Comparison of ENCODE assay signal across 32 cellular contexts in genomic region chr2:120403676-120404075, GRCh38. TPM values are rescaled to one million over a fixed set of nuclear protein-coding genes. Genes with fewer than 3 reads are reported as not detected.
A peak's percentile ranks its signal among the peaks of the same experiment; 100 is the strongest.
DNase-seq lines count a peak whose midpoint lies in the region; ATAC-seq and TF ChIP-seq lines count a peak whose summit lies in the region.
"Had no signal": no experiment of that assay in that cellular context is flagged by ENCODE, and none has a peak within 500 bp of the region (broad histone marks: within the 10 kb centered on the region; RNA-seq: fewer than 3 reads in every experiment).

No MANE protein-coding gene starts in this region.

- BruUV-seq in Panc1 (replicated peaks; lab: Mats Ljungman, UMichigan) = no TSS peak

- DNase-seq in SIG-M5 treated with dmso at 0.1 percent for 504 hours (lab: John Stamatoyannopoulos, UW; ENCODE audit: unreplicated experiment) (peak; percentile 15), SIG-M5 (lab: John Stamatoyannopoulos, UW) (no peak), Panc1 (ENCODE audit: low read depth, low spot score) (no peak), glomerular visceral epithelial cell (ENCODE audit: extremely low spot score) (peak; percentile 27), upper lobe of left lung (no peak), GDM1 (lab: John Stamatoyannopoulos, UW) (no peak), hepatocyte (ENCODE audit: low spot score) (no peak)
- DNase-seq: activated B cell treated with CpG ODN at 0.5 μM for 24 hours; activated CD4-positive, alpha-beta T cell treated with anti-CD3 and anti-CD28 coated beads, Interleukin-2, amount 50 U/mL, for 4 hours; activated naive CD4-positive, alpha-beta T cell treated with Interleukin-2 at 50 U/mL for 16 hours; activated T-cell treated with anti-CD3 and anti-CD28 coated beads, Interleukin-2, amount 50 U/mL, for 72 hours; body of pancreas; CD4-positive, CD25-positive, alpha-beta regulatory T cell; GOT3; MV-4-11; naive B cell; NCI-H1436; NCI-H2081; NCI-H345; NCI-H748 treated with DMSO at 0.1 percent for 48 hours; RPMI8226; stimulated activated CD4-positive, alpha-beta T cell treated with anti-CD3 and anti-CD28 coated beads, Interleukin-12 subunit alpha, Interleukin-12 subunit beta, amount 100 ng/mL, for 4 hours; stimulated activated CD4-positive, alpha-beta T cell treated with anti-CD3 and anti-CD28 coated beads, Interleukin-2, amount 100 ng/mL, for 48 hours; T-helper 1 cell had no signal

- H2AFZ ChIP-seq in hepatocyte = no peak overlapping the region

- no peaks in the 10 kb centered on the region for H3K9me3 ChIP-seq in Panc1 (ENCODE audit: control insufficient read depth, insufficient read depth, low read depth, low read length)
- peaks cover 0 to 3% (median 0%) of the 10 kb centered on the region in 4 donors for H3K9me3 ChIP-seq in upper lobe of left lung
- no peaks in the 10 kb centered on the region for H3K9me3 ChIP-seq in hepatocyte (ENCODE audit: low read depth)
- H3K9me3 ChIP-seq: body of pancreas, prostate gland had no signal

- no peaks in the 10 kb centered on the region for H3K9me2 ChIP-seq in hepatocyte (replicated peaks; ENCODE audit: insufficient read depth)

- in situ Hi-C loops in Panc1 (cut with HindIII; ENCODE audit: low pct_unique_long_range_greater_than_20kb, low sequenced_read_pairs) = no loop called here

- no peak for TF ChIP-seq EP300 in upper lobe of left lung (IDR thresholded peaks at IDR 0.05)

- no peaks in the 10 kb centered on the region for H3K79me2 ChIP-seq in hepatocyte

- no peak for ATAC-seq in Panc1
- ATAC-seq in upper lobe of left lung (ENCODE audit: low FRiP score in 2 of 2) = no peak
- ATAC-seq in HG02885 (IDR thresholded peaks at IDR 0.05; ENCODE audit: poor library complexity, unreplicated experiment) = no peak
- ATAC-seq: activated T-cell treated with anti-CD3 and anti-CD28 coated beads, Interleukin-2, amount 50 U/mL, for 72 hours; body of pancreas; esophagus mucosa; sciatic nerve had no signal

- H3K27ac ChIP-seq in Panc1 (ENCODE audit: low read length) (peak overlapping the region; percentile 59; the same call in 1 of the 2 replicates), upper lobe of left lung (no peak overlapping the region), hepatocyte (no peak overlapping the region)
- H3K27ac ChIP-seq: 22Rv1, body of pancreas, prostate gland, SK-N-MC, tibial artery had no signal

- TF ChIP-seq POLR2A in upper lobe of left lung (IDR thresholded peaks at IDR 0.05) = no peak

- POLR2A ChIA-PET in Panc1 (lab: Charles Lee) = no interaction called here

- H3K4me3 ChIP-seq in Panc1 (ENCODE audit: low read depth in 2 of 2, low read length in 2 of 2) = no peak overlapping the region
- no peak overlapping the region for H3K4me3 ChIP-seq in upper lobe of left lung
- H3K4me3 ChIP-seq in hepatocyte = no peak overlapping the region
- H3K4me3 ChIP-seq: body of pancreas, prostate gland, SK-N-MC, tibial artery had no signal

- H3K4me1 ChIP-seq in Panc1 (ENCODE audit: control insufficient read depth, insufficient read depth, low read length) = peaks cover 25% of the 10 kb centered on the region
- no peaks in the 10 kb centered on the region for H3K4me1 ChIP-seq in upper lobe of left lung
- peaks cover 7% of the 10 kb centered on the region for H3K4me1 ChIP-seq in hepatocyte (ENCODE audit: insufficient read depth)
- H3K4me1 ChIP-seq: body of pancreas, prostate gland had no signal

- TF ChIP-seq CTCF in Panc1 (IDR thresholded peaks at IDR 0.05) (no peak), upper lobe of left lung (IDR thresholded peaks at IDR 0.05) (no peak), hepatocyte (IDR thresholded peaks at IDR 0.05; ENCODE audit: poor library complexity) (no peak)

- intact Hi-C loops in Panc1 (cut with micrococcal nuclease; ENCODE audit: unreplicated experiment) = no loop called here

- H3K4me2 ChIP-seq in hepatocyte = no peak overlapping the region

- H4K20me1 ChIP-seq in hepatocyte (ENCODE audit: insufficient read depth, poor library complexity, severe bottlenecking) = no peaks in the 10 kb centered on the region

- no peaks in the 10 kb centered on the region for H3K27me3 ChIP-seq in Panc1 (ENCODE audit: control insufficient read depth, insufficient read depth, low read length)
- no peaks in the 10 kb centered on the region for H3K27me3 ChIP-seq in upper lobe of left lung
- no peaks in the 10 kb centered on the region for H3K27me3 ChIP-seq in hepatocyte
- H3K27me3 ChIP-seq: body of pancreas had no signal

- 70 to 72% methylated on average over 5 of the region's 5 CpGs for WGBS in upper lobe of left lung, 2 donors
- 68% methylated on average over 5 of the region's 5 CpGs for WGBS in hepatocyte (ENCODE audit: low lambda C conversion rate, missing lambda C conversion rate)

- H3K36me3 ChIP-seq in Panc1 (ENCODE audit: control insufficient read depth, insufficient read depth, low read length) = no peaks in the 10 kb centered on the region
- H3K36me3 ChIP-seq in upper lobe of left lung = no peaks in the 10 kb centered on the region
- no peaks in the 10 kb centered on the region for H3K36me3 ChIP-seq in hepatocyte (replicated peaks; ENCODE audit: insufficient read depth, low read depth)
- H3K36me3 ChIP-seq: prostate gland, tibial artery had no signal

- CTCF ChIA-PET in Panc1 (lab: Charles Lee) = no interaction called here

RNA-seq across cellular contexts. Expression of gene INHBB, which starts 57.7 kb away (rescaled TPM):
- total RNA-seq in Panc1 (2021; ENCODE audit: unreplicated experiment) = 38.2 TPM
- 36.3 TPM for polyA plus RNA-seq in Panc1 (2012; ENCODE audit: insufficient read length)
- total RNA-seq in upper lobe of left lung = 10 to 100 TPM in 3 of 6 donors, 1 to 10 TPM in 3; 2.3 to 12.4 (median 8.0) TPM
- total RNA-seq in hepatocyte = 4.4 and 6.6 TPM in 2 replicates
- 1.3 and 2.7 TPM in 2 replicates for polyA plus RNA-seq in hepatocyte
- total RNA-seq: activated B cell treated with CpG ODN at 0.5 μM for 24 hours; activated T-cell treated with anti-CD3 and anti-CD28 coated beads, Interleukin-2, amount 50 U/mL, for 72 hours; CD4-positive, CD25-positive, alpha-beta regulatory T cell; mesothelial cell of epicardium had no signal
- polyA plus RNA-seq: CD4-positive, CD25-positive, alpha-beta regulatory T cell had no signal

Comparison
In these comparisons a context has a peak if more than half of its experiments do, and no peak if none do; other contexts are left out.
1. DNase-seq: peak in SIG-M5 treated with dmso at 0.1 percent for 504 hours (single experiment) and glomerular visceral epithelial cell (single experiment); none in SIG-M5 (single experiment), Panc1 (single experiment), upper lobe of left lung (0 of 2), GDM1 (single experiment) and hepatocyte (single experiment).